Comparison of ENCODE assay signal across 8 cellular contexts in genomic region chr17:56699186-56699895, GRCh38.
A peak's percentile ranks its signal among the peaks of the same experiment; 100 is the strongest.
DNase-seq lines count a peak whose midpoint lies in the region; ATAC-seq and TF ChIP-seq lines count a peak whose summit lies in the region.

No MANE protein-coding gene starts in this region.

- no CpG with 5 or more reads among the region's 18 CpGs for WGBS in trophoblast cell (ENCODE audit: extremely low coverage, insufficient coverage, insufficient read length)

- POLR2A ChIA-PET in Panc1 (lab: Charles Lee) = no interaction called here

- no peak overlapping the region for H3K9ac ChIP-seq in trophoblast cell (ENCODE audit: low read length)

- no peak overlapping the region for H2AK5ac ChIP-seq in trophoblast cell (ENCODE audit: low read length)

- CTCF ChIA-PET in Panc1 (lab: Charles Lee) = interaction anchor here (2.0 kb wide), 1 partner anchor 16 kb away, joined by 4 read pairs; no protein-coding TSS in a partner anchor

- peak overlapping the region; percentile 100 for H2BK120ac ChIP-seq in trophoblast cell (ENCODE audit: insufficient read depth, low read length, poor library complexity)

- H2BK12ac ChIP-seq in trophoblast cell (ENCODE audit: low read length) = peak overlapping the region; percentile 67

- ATAC-seq in Panc1 (peak; percentile 95), HG02623 (IDR thresholded peaks at IDR 0.05; ENCODE audit: unreplicated experiment) (no peak), HG02938 (IDR thresholded peaks at IDR 0.05; ENCODE audit: unreplicated experiment) (no peak)

- H3K27me3 ChIP-seq in Panc1 (ENCODE audit: control insufficient read depth, insufficient read depth, low read length) (no peaks in the 10 kb centered on the region), trophoblast cell (ENCODE audit: insufficient read depth, low read length) (no peaks in the 10 kb centered on the region)

- H3K4me2 ChIP-seq in trophoblast cell (ENCODE audit: low read length) = peak overlapping the region; percentile 26

- TF ChIP-seq CTCF in Panc1 (IDR thresholded peaks at IDR 0.05) = no peak
- TF ChIP-seq CTCF in fibroblast of the aortic adventitia (IDR thresholded peaks at IDR 0.05; ENCODE audit: insufficient read depth, low read length) = no peak

- intact Hi-C loops in Panc1 (cut with micrococcal nuclease; ENCODE audit: unreplicated experiment) = no loop called here

- peak overlapping the region; percentile 99 for H2BK5ac ChIP-seq in trophoblast cell (ENCODE audit: low read depth, low read length, poor library complexity)

- H3K4me1 ChIP-seq in Panc1 (ENCODE audit: control insufficient read depth, insufficient read depth, low read length) (peaks cover 24% of the 10 kb centered on the region), trophoblast cell (ENCODE audit: control insufficient read depth in 1 of 2, insufficient read depth in 2 of 2, low read length in 2 of 2) (peaks cover 15 to 20% of the 10 kb centered on the region in 2 experiments)

- DNase-seq in ELR (ENCODE audit: low read depth) (peak; percentile 100), Panc1 (ENCODE audit: low read depth, low spot score) (peak; percentile 77), fibroblast of the aortic adventitia (ENCODE audit: low read depth) (peak; percentile 84), trophoblast cell (peak; percentile 98 to 99), medulla oblongata (ENCODE audit: extremely low spot score) (no peak)
- DNase-seq in activated CD4-positive, alpha-beta T cell treated with anti-CD3 and anti-CD28 coated beads for 1 hour = no peak

- H3K4ac ChIP-seq in trophoblast cell (ENCODE audit: low read depth, low read length) = no peak overlapping the region

- H3K23ac ChIP-seq in trophoblast cell (ENCODE audit: low read length) = no peak overlapping the region

- no peak overlapping the region for H3K18ac ChIP-seq in trophoblast cell (ENCODE audit: low read length)

- no peaks in the 10 kb centered on the region for H3K9me3 ChIP-seq in Panc1 (ENCODE audit: control insufficient read depth, insufficient read depth, low read depth, low read length)
- H3K9me3 ChIP-seq in trophoblast cell (ENCODE audit: insufficient read depth, low read depth, low read length) = no peaks in the 10 kb centered on the region

- peak overlapping the region; percentile 75 for H3K27ac ChIP-seq in Panc1 (ENCODE audit: low read length)
- peak overlapping the region; percentile 99 for H3K27ac ChIP-seq in trophoblast cell (ENCODE audit: low read depth, low read length)

- H4K8ac ChIP-seq in trophoblast cell (ENCODE audit: low read depth, low read length) = no peak overlapping the region

- in situ Hi-C loops in Panc1 (cut with HindIII; ENCODE audit: low pct_unique_long_range_greater_than_20kb, low sequenced_read_pairs) = no loop called here

- no peak overlapping the region for H3K14ac ChIP-seq in trophoblast cell (ENCODE audit: low read length)

- H4K91ac ChIP-seq in trophoblast cell (ENCODE audit: low read depth, low read length) = peak overlapping the region; percentile 99

- no peak overlapping the region for H2AFZ ChIP-seq in trophoblast cell (ENCODE audit: insufficient read depth, low read length, poor library complexity)

- H4K12ac ChIP-seq in trophoblast cell (ENCODE audit: low read depth, low read length) = no peak overlapping the region

- BruUV-seq in Panc1 (replicated peaks; lab: Mats Ljungman, UMichigan) = no TSS peak

- H3K79me2 ChIP-seq in trophoblast cell (ENCODE audit: control insufficient read depth, insufficient read depth, low read length, poor library complexity) = peaks cover 7% of the 10 kb centered on the region

- H3K36me3 ChIP-seq in Panc1 (ENCODE audit: control insufficient read depth, insufficient read depth, low read length) (no peaks in the 10 kb centered on the region), trophoblast cell (ENCODE audit: control insufficient read depth in 1 of 2, insufficient read depth in 2 of 2, low read length in 2 of 2) (no peaks in the 10 kb centered on the region)

- H3K4me3 ChIP-seq in Panc1 (ENCODE audit: low read depth in 2 of 2, low read length in 2 of 2) = peak overlapping the region in 1 of 2 experiments; percentile 51; a peak in 2 of 4 replicates
- no peak overlapping the region for H3K4me3 ChIP-seq in fibroblast of the aortic adventitia (ENCODE audit: low read depth, low read length)
- no peak overlapping the region for H3K4me3 ChIP-seq in trophoblast cell (ENCODE audit: low read depth, low read length)

- H3K79me1 ChIP-seq in trophoblast cell (ENCODE audit: low read length) = peaks cover 45% of the 10 kb centered on the region

Comparison
In these comparisons a context has a peak if more than half of its experiments do, and no peak if none do; other contexts are left out.
1. DNase-seq: peak in ELR (single experiment), Panc1 (single experiment), fibroblast of the aortic adventitia (single experiment) and trophoblast cell (2 of 2); none in activated CD4-positive, alpha-beta T cell treated with anti-CD3 and anti-CD28 coated beads for 1 hour (single experiment) and medulla oblongata (single experiment).